Comparison of ENCODE assay signal across 3 cellular contexts in the genomic region with DNA sequence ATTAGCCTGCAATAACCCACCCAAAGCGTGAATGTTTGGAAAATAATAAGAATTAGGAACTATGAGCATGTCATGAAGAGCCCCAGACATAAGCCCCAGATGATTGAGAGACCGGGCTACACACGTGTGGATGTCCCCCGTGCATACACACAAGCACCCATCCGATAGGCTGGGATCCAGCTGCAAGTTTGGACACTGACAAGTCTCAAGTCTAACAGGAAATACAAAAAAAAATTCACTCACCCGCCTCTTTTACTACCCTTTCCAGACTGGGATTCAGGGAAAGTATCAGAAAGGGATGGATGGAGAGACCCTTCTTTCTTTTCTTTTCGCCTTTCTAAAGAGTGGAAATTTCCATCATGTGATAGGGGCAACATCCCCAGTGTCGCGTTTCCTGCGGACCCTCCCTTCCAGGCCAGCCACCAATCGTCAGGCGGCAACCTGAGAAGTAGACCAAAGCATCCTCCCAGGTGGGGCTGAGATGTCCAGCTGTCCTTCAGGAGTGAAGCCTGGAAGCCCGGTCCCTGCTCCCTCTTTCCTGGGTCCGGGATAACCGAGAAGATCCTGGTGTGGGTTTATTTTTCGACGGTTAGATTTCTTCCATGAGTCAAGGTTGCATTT.
TF ChIP-seq lines count a peak whose summit lies in the region.

No MANE protein-coding gene starts in this region.

TF ChIP-seq in A549, 52 proteins besides CTCF, POLR2A, EP300 and RAD21:
- TF ChIP-seq PBX3 (IDR thresholded peaks at IDR 0.05) (no peak), SREBF2 (IDR thresholded peaks at IDR 0.05) (no peak), ATOH8 (CRISPR knock-in tag; IDR thresholded peaks at IDR 0.05; ENCODE audit: low read depth) (no peak), GATA3 (IDR thresholded peaks at IDR 0.05; ENCODE audit: borderline replicate concordance) (no peak), MAFK (IDR thresholded peaks at IDR 0.05; ENCODE audit: partially characterized antibody) (no peak), FOXS1 (CRISPR knock-in tag; IDR thresholded peaks at IDR 0.05) (no peak), NPAS2 (CRISPR knock-in tag; IDR thresholded peaks at IDR 0.05; ENCODE audit: borderline replicate concordance) (no peak)

TF ChIP-seq in IMR-90, 13 proteins besides CTCF, POLR2A, EP300 and RAD21:
- TF ChIP-seq FOS (IDR thresholded peaks at IDR 0.05; ENCODE audit: low read depth, low read length) = no peak
- TF ChIP-seq MAZ (IDR thresholded peaks at IDR 0.05; ENCODE audit: borderline replicate concordance, low read depth, low read length) = no peak
- TF ChIP-seq CEBPB (IDR thresholded peaks at IDR 0.05; ENCODE audit: low read depth, low read length) = no peak
- TF ChIP-seq MXI1 (IDR thresholded peaks at IDR 0.05; ENCODE audit: borderline replicate concordance, low read depth, low read length) = no peak
- TF ChIP-seq, protein P1, sequence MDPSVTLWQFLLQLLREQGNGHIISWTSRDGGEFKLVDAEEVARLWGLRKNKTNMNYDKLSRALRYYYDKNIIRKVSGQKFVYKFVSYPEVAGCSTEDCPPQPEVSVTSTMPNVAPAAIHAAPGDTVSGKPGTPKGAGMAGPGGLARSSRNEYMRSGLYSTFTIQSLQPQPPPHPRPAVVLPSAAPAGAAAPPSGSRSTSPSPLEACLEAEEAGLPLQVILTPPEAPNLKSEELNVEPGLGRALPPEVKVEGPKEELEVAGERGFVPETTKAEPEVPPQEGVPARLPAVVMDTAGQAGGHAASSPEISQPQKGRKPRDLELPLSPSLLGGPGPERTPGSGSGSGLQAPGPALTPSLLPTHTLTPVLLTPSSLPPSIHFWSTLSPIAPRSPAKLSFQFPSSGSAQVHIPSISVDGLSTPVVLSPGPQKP (IDR thresholded peaks at IDR 0.05; ENCODE audit: borderline replicate concordance, low read depth, low read length) = no peak
- no peak for TF ChIP-seq RFX5 (IDR thresholded peaks at IDR 0.05; ENCODE audit: low read depth, low read length)

TF ChIP-seq in neural cell, 6 proteins besides CTCF, POLR2A, EP300 and RAD21:
- TF ChIP-seq SMC3 (conservative IDR thresholded peaks at IDR 0.05; ENCODE audit: poor library complexity) (no peak), MXI1 (conservative IDR thresholded peaks at IDR 0.05; ENCODE audit: poor library complexity, severe bottlenecking) (no peak), EZH2 (IDR thresholded peaks at IDR 0.05; ENCODE audit: borderline replicate concordance, insufficient read depth, low read length, poor library complexity, severe bottlenecking) (no peak)
